9 cellular contexts compared by ENCODE assay signal in the genomic region with DNA sequence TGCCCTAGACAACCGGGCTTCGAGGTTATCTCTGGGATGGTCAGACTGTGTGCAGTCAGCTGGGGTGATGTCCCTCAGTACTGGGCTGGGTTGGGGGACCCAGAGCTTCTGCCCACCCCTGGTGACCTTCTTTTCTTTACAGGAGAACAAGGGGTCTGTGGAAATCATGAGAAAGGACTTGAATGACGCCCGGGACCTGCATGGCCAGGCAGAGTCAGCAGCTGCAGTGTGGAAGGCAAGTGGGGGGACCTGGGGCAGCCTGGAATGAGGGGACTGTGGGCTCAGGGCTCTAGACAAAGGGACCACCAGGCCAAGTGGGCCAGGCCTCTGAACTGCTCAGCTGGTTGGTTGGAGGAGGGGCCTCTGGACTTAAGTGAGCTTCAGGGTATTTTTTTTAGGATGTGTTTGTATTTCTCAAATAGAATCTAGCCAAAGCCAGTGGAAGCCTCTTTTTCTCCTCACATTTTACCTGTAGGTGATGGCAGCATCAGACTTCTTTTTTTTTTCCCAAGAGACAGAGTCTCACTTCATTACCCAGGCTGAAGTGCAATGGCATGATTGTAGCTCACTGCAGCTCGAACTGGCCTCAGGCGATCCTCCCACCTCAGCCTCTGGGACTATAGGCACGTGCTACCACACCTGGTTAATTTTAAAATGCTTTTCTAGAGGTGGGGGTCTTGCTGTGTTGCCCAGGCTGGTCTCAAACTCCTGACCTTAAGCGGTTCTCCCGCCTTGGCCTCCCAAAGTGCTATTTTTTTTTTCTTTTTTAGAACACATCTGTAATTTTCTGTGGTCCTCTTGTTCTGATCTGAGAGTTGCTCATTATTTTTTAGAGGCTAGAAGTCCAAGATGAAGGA. TPM values are rescaled to one million over a fixed set of nuclear protein-coding genes. Genes with fewer than 3 reads are reported as not detected.
DNase-seq lines count a peak whose midpoint lies in the region; FAIRE-seq and TF ChIP-seq lines count a peak whose summit lies in the region.
"Had no signal": no experiment of that assay in that cellular context is flagged by ENCODE, and none has a peak within 500 bp of the region (broad histone marks: within the 10 kb centered on the region; RNA-seq: fewer than 3 reads in every experiment).

No MANE protein-coding gene starts in this region.

- H3K27ac ChIP-seq in OCI-LY3 (ENCODE audit: low read length) = peak overlapping the region; percentile 8; the same call in 1 of the 2 replicates
- no peak overlapping the region for H3K27ac ChIP-seq in H1 (ENCODE audit: low read depth, low read length)
- H3K27ac ChIP-seq in trophoblast cell (ENCODE audit: low read depth, low read length) = no peak overlapping the region

- H4K20me1 ChIP-seq in OCI-LY3 (ENCODE audit: insufficient read depth, low read length) (peaks cover 15% of the 10 kb centered on the region), H1 (replicated peaks in 1 of 2; ENCODE audit: control insufficient read depth in 1 of 2, insufficient read depth in 2 of 2, low read length in 2 of 2) (peaks cover 3 to 17% of the 10 kb centered on the region in 2 experiments)

- H3K9me3 ChIP-seq in OCI-LY3 (ENCODE audit: insufficient read depth, low read length) (no peaks in the 10 kb centered on the region), H1 (ENCODE audit: insufficient read depth in 2 of 2, low read depth in 1 of 2, low read length in 1 of 2) (no peaks in the 10 kb centered on the region), trophoblast cell (ENCODE audit: insufficient read depth, low read depth, low read length) (peaks cover 3% of the 10 kb centered on the region)
- H3K9me3 ChIP-seq: neutrophil had no signal

- no peak for FAIRE-seq in H1 (lab: Jason Lieb, UNC)

- H3K4me2 ChIP-seq in OCI-LY3 (ENCODE audit: low read length) (peak overlapping the region; percentile 93), H1 (ENCODE audit: insufficient read depth in 1 of 2, low read depth in 2 of 2, low read length in 2 of 2) (peak overlapping the region; percentile 68 to 93), trophoblast cell (ENCODE audit: low read length) (peak overlapping the region; percentile 75)

- no peak overlapping the region for H2BK120ac ChIP-seq in H1 (replicated peaks; ENCODE audit: low read depth, low read length)
- H2BK120ac ChIP-seq in trophoblast cell (ENCODE audit: insufficient read depth, low read length, poor library complexity) = no peak overlapping the region

- H4K8ac ChIP-seq in H1 (ENCODE audit: extremely low read depth, insufficient read depth, low read length) = no peak overlapping the region; the same call in 1 of the 2 replicates
- no peak overlapping the region for H4K8ac ChIP-seq in trophoblast cell (ENCODE audit: low read depth, low read length)

- H3K56ac ChIP-seq in H1 (replicated peaks; ENCODE audit: insufficient read length, low read depth, low read length) = no peak overlapping the region

- H4K91ac ChIP-seq in H1 (replicated peaks; ENCODE audit: insufficient read length, low read length) = no peak overlapping the region
- no peak overlapping the region for H4K91ac ChIP-seq in trophoblast cell (ENCODE audit: low read depth, low read length)

- POLR2A ChIA-PET in H1 (lab: Charles Lee; ENCODE audit: partially characterized antibody) = interaction anchor here (0.6 to 6.9 kb wide), 8 partner anchors 9 to 262 kb away, joined by 3 to 82 read pairs (median 4); a partner anchor contains a TSS

- no peak for TF ChIP-seq EP300 in H1 (IDR thresholded peaks at IDR 0.05; ENCODE audit: borderline replicate concordance in 1 of 2, low read depth in 2 of 2, low read length in 2 of 2)

- H4K5ac ChIP-seq in H1 (ENCODE audit: insufficient read length, low read depth, low read length) = no peak overlapping the region

- 90% methylated on average over 9 of the region's 9 CpGs; no CpG with 5 or more reads in 1 of the 2 experiments for WGBS in H1 (ENCODE audit: extremely low coverage in 1 of 2, insufficient coverage in 1 of 2, insufficient read length in 1 of 2, insufficient replicate concordance in 2 of 2, low coverage in 1 of 2, low lambda C conversion rate in 2 of 2, missing lambda C conversion rate in 1 of 2), 2 experiments
- WGBS in trophoblast cell (ENCODE audit: extremely low coverage, insufficient coverage, insufficient read length) = no CpG with 5 or more reads among the region's 9 CpGs

- TF ChIP-seq POLR2A in H1 (IDR thresholded peaks at IDR 0.05; ENCODE audit: control extremely low read depth in 1 of 2, low read depth in 2 of 2, low read length in 2 of 2) = no peak

- no peak overlapping the region for H2BK20ac ChIP-seq in H1 (ENCODE audit: low read length)

- H2BK12ac ChIP-seq in H1 (ENCODE audit: low read depth, low read length) (no peak overlapping the region), trophoblast cell (ENCODE audit: low read length) (no peak overlapping the region)

- H2AK5ac ChIP-seq in H1 (ENCODE audit: low read depth, low read length) (no peak overlapping the region), trophoblast cell (ENCODE audit: low read length) (no peak overlapping the region)

- no peak overlapping the region for H3K4ac ChIP-seq in H1 (replicated peaks; ENCODE audit: insufficient read length, low read depth, low read length)
- no peak overlapping the region for H3K4ac ChIP-seq in trophoblast cell (ENCODE audit: low read depth, low read length)

- H3K36me3 ChIP-seq in OCI-LY3 (replicated peaks; ENCODE audit: low read depth, low read length) (peaks cover 42% of the 10 kb centered on the region), H1 (ENCODE audit: control insufficient read depth in 2 of 4, insufficient read depth in 4 of 4, low read length in 3 of 4) (peaks cover 4 to 29% (median 13%) of the 10 kb centered on the region in 4 experiments; a peak in 7 of 8 replicates), trophoblast cell (ENCODE audit: control insufficient read depth in 1 of 2, insufficient read depth in 2 of 2, low read length in 2 of 2) (peaks cover 30 to 31% of the 10 kb centered on the region in 2 experiments)

- peak overlapping the region; percentile 24 for H4K12ac ChIP-seq in trophoblast cell (ENCODE audit: low read depth, low read length)

- H3K23me2 ChIP-seq in H1 (ENCODE audit: low read depth, low read length) = peaks cover 12% of the 10 kb centered on the region

- CTCF ChIA-PET in H1 (lab: Charles Lee; ENCODE audit: partially characterized antibody) = interaction anchor here (1.0 to 1.6 kb wide), 5 partner anchors 11 to 206 kb away, joined by 3 to 5 read pairs (median 3); no protein-coding TSS in a partner anchor

- peaks cover 32% of the 10 kb centered on the region for H3K4me1 ChIP-seq in OCI-LY3 (ENCODE audit: low read length)
- H3K4me1 ChIP-seq in H1 (replicated peaks in 1 of 4; ENCODE audit: control insufficient read depth in 3 of 4, insufficient read depth in 4 of 4, low read length in 3 of 4) = peaks cover 0 to 10% (median 6%) of the 10 kb centered on the region in 4 experiments; a peak in 6 of 7 replicates
- H3K4me1 ChIP-seq in trophoblast cell (ENCODE audit: control insufficient read depth in 1 of 2, insufficient read depth in 2 of 2, low read length in 2 of 2) = peaks cover 6% of the 10 kb centered on the region in 2 experiments

- H3K9ac ChIP-seq in OCI-LY3 (ENCODE audit: low read length) (peak overlapping the region; percentile 91), H1 (replicated peaks in 1 of 4; ENCODE audit: extremely low read depth in 1 of 4, low read depth in 3 of 4, low read length in 3 of 4) (no peak overlapping the region), trophoblast cell (ENCODE audit: low read length) (no peak overlapping the region)

- H3K79me2 ChIP-seq in OCI-LY3 (ENCODE audit: low read length) = peaks cover 41% of the 10 kb centered on the region
- no peaks in the 10 kb centered on the region; a peak in 1 of 4 replicates for H3K79me2 ChIP-seq in H1 (ENCODE audit: control insufficient read depth in 1 of 2, insufficient read depth in 2 of 2, low read length in 2 of 2)
- peaks cover 14% of the 10 kb centered on the region for H3K79me2 ChIP-seq in trophoblast cell (ENCODE audit: control insufficient read depth, insufficient read depth, low read length, poor library complexity)

- no peak for DNase-seq in GM12864 (ENCODE audit: low read depth)
- DNase-seq in H1 (ENCODE audit: low read depth in 1 of 2, low spot score in 2 of 2) = no peak
- DNase-seq in trophoblast cell = no peak
- DNase-seq in 8988T = no peak
- DNase-seq in stimulated activated CD4-positive, alpha-beta T cell treated with anti-CD3 and anti-CD28 coated beads, Interleukin-1b, Interleukin-23, amount 100 ng/mL, for 48 hours = no peak
- DNase-seq in DMS153 treated with DMSO at 0.1 percent for 48 hours (lab: John Stamatoyannopoulos, UW; ENCODE audit: unreplicated experiment) = no peak
- DNase-seq: activated gamma-delta T cell treated with Interleukin-2 at 50 U/mL for 16 hours had no signal

- H2BK5ac ChIP-seq in H1 (ENCODE audit: low read depth, low read length) (no peak overlapping the region), trophoblast cell (ENCODE audit: low read depth, low read length, poor library complexity) (no peak overlapping the region)

- H2AFZ ChIP-seq in OCI-LY3 (ENCODE audit: low read depth, low read length) = no peak overlapping the region
- H2AFZ ChIP-seq in H1 (ENCODE audit: low read length) = no peak overlapping the region
- H2AFZ ChIP-seq in trophoblast cell (ENCODE audit: insufficient read depth, low read length, poor library complexity) = no peak overlapping the region

- no peaks in the 10 kb centered on the region for H3K27me3 ChIP-seq in OCI-LY3 (ENCODE audit: low read depth, low read length)
- no peaks in the 10 kb centered on the region for H3K27me3 ChIP-seq in H1 (replicated peaks in 1 of 4; ENCODE audit: control insufficient read depth in 3 of 4, extremely low read depth in 1 of 4, insufficient read depth in 3 of 4, low read length in 3 of 4)
- H3K27me3 ChIP-seq in trophoblast cell (ENCODE audit: insufficient read depth, low read length) = no peaks in the 10 kb centered on the region

- no peak overlapping the region for H2BK15ac ChIP-seq in H1 (ENCODE audit: low read length)

- peak overlapping the region; percentile 58 for H3K14ac ChIP-seq in H1 (ENCODE audit: insufficient read length)
- no peak overlapping the region for H3K14ac ChIP-seq in trophoblast cell (ENCODE audit: low read length)

- H3K18ac ChIP-seq in H1 (ENCODE audit: extremely low read depth, low read length) (no peak overlapping the region), trophoblast cell (ENCODE audit: low read length) (no peak overlapping the region)

- TF ChIP-seq RAD21 in H1 (IDR thresholded peaks at IDR 0.05 in 1 of 2, conservative IDR thresholded peaks at IDR 0.05 in 1 of 2; ENCODE audit: low read depth in 2 of 2, low read length in 2 of 2) = no peak

- H3K79me1 ChIP-seq in H1 (ENCODE audit: low read depth, low read length) (peaks cover 16% of the 10 kb centered on the region), trophoblast cell (ENCODE audit: low read length) (peaks cover 10% of the 10 kb centered on the region)

- peak overlapping the region; percentile 94 for H3K4me3 ChIP-seq in GM12864 (ENCODE audit: low read depth, low read length)
- peak overlapping the region; percentile 92 for H3K4me3 ChIP-seq in OCI-LY3 (ENCODE audit: low read length)
- H3K4me3 ChIP-seq in H1 (ENCODE audit: extremely low read depth in 1 of 4, insufficient read depth in 2 of 4, low read depth in 3 of 4, low read length in 4 of 4) = peak overlapping the region in 2 of 4 experiments; percentile 83 to 87; a peak in 3 of 8 replicates
- no peak overlapping the region for H3K4me3 ChIP-seq in trophoblast cell (ENCODE audit: low read depth, low read length)

- TF ChIP-seq CTCF in GM12864 (IDR thresholded peaks at IDR 0.05; ENCODE audit: low read depth, low read length, missing control alignments) (no peak), OCI-LY3 (IDR thresholded peaks at IDR 0.05; ENCODE audit: low read depth, low read length) (no peak), H1 (IDR thresholded peaks at IDR 0.05; ENCODE audit: control extremely low read depth in 1 of 3, insufficient read depth in 1 of 3, low read depth in 1 of 3, low read length in 3 of 3) (no peak)

- H3K23ac ChIP-seq in H1 (ENCODE audit: insufficient read length) = no peak overlapping the region
- H3K23ac ChIP-seq in trophoblast cell (ENCODE audit: low read length) = no peak overlapping the region

RNA-seq across cellular contexts. Expression of gene RNF187, which starts 1.9 kb away (rescaled TPM):
- total RNA-seq in H1 (2021; fragmentation: NEBNext Ultra II Directional; extraction: Animal tissue kit (Norgen Biotek cat#: 25700)) = 111 and 113 TPM in 2 replicates
- polyA plus RNA-seq in H1 (2011; rRNA removed) = 47.0 and 75.6 TPM in 2 replicates
- polyA plus RNA-seq in H1 (2011; cell fraction: cytosol; rRNA removed) = 50.1 TPM
- polyA plus RNA-seq in H1 (2011; cell fraction: nucleus; rRNA removed) = 42.7 TPM
- polyA plus RNA-seq in H1 (2012, experiment 1 of 2) = 50.8 to 75.3 TPM (median 67.3 TPM) in 4 replicates
- 58.5 TPM for polyA plus RNA-seq in H1 (2012, experiment 2 of 2)
- polyA plus RNA-seq in H1 (2013, experiment 1 of 2) = 30.0 TPM
- polyA plus RNA-seq in H1 (2013, experiment 2 of 2) = 30.1 TPM
- 25.9 and 34.8 TPM in 2 replicates for polyA minus RNA-seq in H1 (2011; rRNA and poly(A)+ RNA removed)
- polyA minus RNA-seq in H1 (2011; cell fraction: cytosol; rRNA and poly(A)+ RNA removed) = 39.0 TPM
- polyA minus RNA-seq in H1 (2011; cell fraction: nucleus; rRNA and poly(A)+ RNA removed) = 15.2 TPM
- 44.8 and 45.0 TPM in 2 replicates for polyA plus RNA-seq in trophoblast cell (2013)
